19 cellular contexts compared by ENCODE assay signal in the genomic region with DNA sequence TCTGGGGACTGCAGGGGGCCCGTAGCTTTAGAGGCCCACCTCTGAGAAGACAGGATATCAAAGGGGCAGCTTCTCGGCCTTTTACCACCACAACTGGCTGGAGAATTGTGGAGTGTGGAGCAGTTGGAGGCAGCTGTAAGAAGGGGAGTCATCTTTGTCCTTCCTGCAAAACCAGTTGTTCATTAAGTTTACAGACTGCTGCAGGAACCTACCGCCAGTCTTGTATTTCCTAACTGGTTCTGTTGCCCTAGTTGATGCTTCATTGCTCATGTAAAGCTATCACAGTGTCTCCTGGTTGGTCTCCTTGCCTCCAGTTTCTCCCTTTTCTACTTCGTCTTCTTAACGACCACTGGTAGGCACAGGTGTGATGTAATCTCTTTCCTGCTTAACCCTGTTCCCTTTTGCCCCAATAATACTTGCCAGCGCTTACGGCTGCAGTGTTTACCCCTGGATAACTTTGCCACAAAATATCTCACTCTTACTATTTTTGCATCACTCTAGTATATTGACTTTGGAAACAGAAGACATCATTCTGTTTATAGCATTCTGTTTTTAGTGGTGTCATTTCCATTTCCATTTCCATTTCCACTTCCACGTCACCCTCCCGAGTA. TPM values are rescaled to one million over a fixed set of nuclear protein-coding genes. Genes with fewer than 3 reads are reported as not detected.
"Had no signal": no experiment of that assay in that cellular context is flagged by ENCODE, and none has a peak within 500 bp of the region (broad histone marks: within the 10 kb centered on the region; RNA-seq: fewer than 3 reads in every experiment).

No MANE protein-coding gene starts in this region.

- H3K4me1 ChIP-seq: breast epithelium, heart right ventricle, left ventricle myocardium inferior, right atrium auricular region, tibial artery had no signal

- H3K27ac ChIP-seq: breast epithelium, coronary artery, heart right ventricle, left ventricle myocardium inferior, neutrophil, right atrium auricular region, tibial artery had no signal

- H3K4me3 ChIP-seq: breast epithelium, coronary artery, heart right ventricle, left ventricle myocardium inferior, right atrium auricular region, smooth muscle cell, tibial artery had no signal

- H3K27ac Mint-ChIP-seq: stimulated activated effector memory CD8-positive, alpha-beta T cell treated with anti-CD3 and anti-CD28 coated beads, Interleukin-12 subunit alpha, Interleukin-12 subunit beta, amount 100 ng/mL, for 72 hours had no signal

- DNase-seq: caudate nucleus; effector CD8-positive, alpha-beta T cell; heart right ventricle; islet precursor cell; left ventricle myocardium inferior; mesendoderm; naive thymus-derived CD4-positive, alpha-beta T cell; nephron progenitor cell; stimulated activated CD4-positive, alpha-beta T cell treated with anti-CD3 and anti-CD28 coated beads, Interleukin-4, amount 100 ng/mL, for 1 hour; stimulated activated CD8-positive, alpha-beta memory T cell treated with anti-CD3 and anti-CD28 coated beads, Interleukin-4, amount 100 ng/mL, for 48 hours; stimulated activated naive CD8-positive, alpha-beta T cell treated with anti-CD3 and anti-CD28 coated beads, Interleukin-15, Interleukin-2, amounts not matched to agents 100 U/mL and 50 U/mL, for 24 hours; tibial artery had no signal

- H3K4me2 ChIP-seq: smooth muscle cell had no signal

- H3K4me3 Mint-ChIP-seq: naive thymus-derived CD4-positive, alpha-beta T cell; nephron progenitor cell; stimulated activated effector memory CD8-positive, alpha-beta T cell treated with anti-CD3 and anti-CD28 coated beads, Interleukin-12 subunit alpha, Interleukin-12 subunit beta, amount 100 ng/mL, for 72 hours had no signal

- H3K4me1 Mint-ChIP-seq: nephron progenitor cell; stimulated activated effector memory CD8-positive, alpha-beta T cell treated with anti-CD3 and anti-CD28 coated beads, Interleukin-12 subunit alpha, Interleukin-12 subunit beta, amount 100 ng/mL, for 72 hours had no signal

- H3K9me3 Mint-ChIP-seq: naive thymus-derived CD4-positive, alpha-beta T cell; nephron progenitor cell; stimulated activated effector memory CD8-positive, alpha-beta T cell treated with anti-CD3 and anti-CD28 coated beads, Interleukin-12 subunit alpha, Interleukin-12 subunit beta, amount 100 ng/mL, for 72 hours had no signal

- H3K27me3 ChIP-seq: breast epithelium, heart right ventricle, neutrophil, right atrium auricular region, tibial artery had no signal

- H3K9me3 ChIP-seq: breast epithelium, heart right ventricle, left ventricle myocardium inferior, neutrophil, right atrium auricular region, tibial artery had no signal

- FAIRE-seq: frontal cortex had no signal

- ATAC-seq: heart right ventricle; naive thymus-derived CD4-positive, alpha-beta T cell; stimulated activated effector memory CD8-positive, alpha-beta T cell treated with anti-CD3 and anti-CD28 coated beads, Interleukin-12 subunit alpha, Interleukin-12 subunit beta, amount 100 ng/mL, for 72 hours; stimulated activated naive CD8-positive, alpha-beta T cell treated with anti-CD3 and anti-CD28 coated beads, Interleukin-15, Interleukin-2, amounts not matched to agents 100 U/mL and 50 U/mL, for 24 hours had no signal

- H3K27me3 Mint-ChIP-seq: naive thymus-derived CD4-positive, alpha-beta T cell had no signal

- H3K36me3 ChIP-seq: breast epithelium, left ventricle myocardium inferior, right atrium auricular region, tibial artery had no signal

RNA-seq across cellular contexts. Expression of a gene that starts 11.9 kb away (rescaled TPM):
- polyA plus RNA-seq: naive thymus-derived CD4-positive, alpha-beta T cell had no signal
